In the genomic region with DNA sequence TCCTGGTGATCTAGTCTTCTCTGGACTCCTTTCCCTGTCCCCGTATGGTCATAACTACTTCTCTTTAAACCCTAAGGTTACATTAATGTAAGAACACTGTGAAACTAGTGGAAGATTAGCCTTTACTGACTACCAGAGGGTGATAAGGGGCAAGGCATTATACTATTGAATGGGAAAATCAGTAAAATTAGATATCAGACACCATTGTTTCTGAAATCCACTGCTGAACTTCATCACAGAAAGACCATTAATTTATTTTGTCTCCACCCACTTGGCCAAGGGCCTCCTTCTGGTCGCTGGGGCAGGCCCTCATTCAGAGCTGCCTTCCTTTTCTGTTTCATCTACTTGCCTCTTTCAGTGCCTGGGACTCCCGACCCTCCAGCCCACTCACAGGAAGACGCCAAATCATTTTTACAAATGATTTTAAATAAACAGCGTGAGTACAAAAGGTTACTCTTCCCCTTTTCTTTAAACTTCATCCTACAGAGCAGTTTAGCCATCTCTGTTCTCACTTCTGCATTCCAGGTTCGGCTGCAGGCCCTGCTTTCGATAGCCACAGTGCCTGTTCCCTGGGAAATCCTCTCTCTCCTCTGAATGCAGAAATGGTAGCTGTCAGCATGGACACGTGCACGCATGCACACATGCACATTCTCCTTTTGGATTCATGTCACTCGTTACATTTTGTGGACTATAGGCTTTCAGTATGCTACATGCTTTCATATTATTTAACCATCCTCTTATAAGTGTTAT, we compare ENCODE assay signal across 12 cellular contexts.
A peak's percentile ranks its signal among the peaks of the same experiment; 100 is the strongest.
DNase-seq lines count a peak whose midpoint lies in the region; ATAC-seq lines count a peak whose summit lies in the region.
"Had no signal": no experiment of that assay in that cellular context is flagged by ENCODE, and none has a peak within 500 bp of the region (broad histone marks: within the 10 kb centered on the region; RNA-seq: fewer than 3 reads in every experiment).

No MANE protein-coding gene starts in this region.

- peak overlapping the region; percentile 75 for H3K27ac Mint-ChIP-seq in stimulated activated memory B cell treated with anti-CD40 and anti-IgM and Interleukin-4, amounts not matched to agents 10 μg/mL and 1 μg/mL and 100 μg/mL, for 72 hours
- H3K27ac Mint-ChIP-seq: activated CD8-positive, alpha-beta T cell treated with anti-CD3 and anti-CD28 coated beads for 36 hours had no signal

- ATAC-seq in GM19023 (IDR thresholded peaks at IDR 0.05; ENCODE audit: unreplicated experiment) (peak; percentile 55), HG02973 (IDR thresholded peaks at IDR 0.05; ENCODE audit: unreplicated experiment) (peak; percentile 56)
- peak; percentile 81 for ATAC-seq in stimulated activated memory B cell treated with anti-CD40 and anti-IgM and Interleukin-4, amounts not matched to agents 10 μg/mL and 1 μg/mL and 100 μg/mL, for 72 hours
- ATAC-seq: activated CD8-positive, alpha-beta T cell treated with anti-CD3 and anti-CD28 coated beads for 36 hours; Right ventricle myocardium inferior; stimulated activated naive CD8-positive, alpha-beta T cell treated with anti-CD3 and anti-CD28 coated beads, Interleukin-15, Interleukin-2, amounts not matched to agents 100 U/mL and 50 U/mL, for 24 hours had no signal

- peak overlapping the region; percentile 21 for H3K4me3 Mint-ChIP-seq in stimulated activated memory B cell treated with anti-CD40 and anti-IgM and Interleukin-4, amounts not matched to agents 10 μg/mL and 1 μg/mL and 100 μg/mL, for 72 hours
- H3K4me3 Mint-ChIP-seq: activated CD8-positive, alpha-beta T cell treated with anti-CD3 and anti-CD28 coated beads for 36 hours had no signal

- H3K36me3 Mint-ChIP-seq in stimulated activated memory B cell treated with anti-CD40 and anti-IgM and Interleukin-4, amounts not matched to agents 10 μg/mL and 1 μg/mL and 100 μg/mL, for 72 hours = no peaks in the 10 kb centered on the region

- no peaks in the 10 kb centered on the region for H3K9me3 Mint-ChIP-seq in stimulated activated memory B cell treated with anti-CD40 and anti-IgM and Interleukin-4, amounts not matched to agents 10 μg/mL and 1 μg/mL and 100 μg/mL, for 72 hours
- H3K9me3 Mint-ChIP-seq: activated CD8-positive, alpha-beta T cell treated with anti-CD3 and anti-CD28 coated beads for 36 hours had no signal

- peaks cover 35% of the 10 kb centered on the region for H3K4me1 Mint-ChIP-seq in stimulated activated memory B cell treated with anti-CD40 and anti-IgM and Interleukin-4, amounts not matched to agents 10 μg/mL and 1 μg/mL and 100 μg/mL, for 72 hours

- H3K27me3 Mint-ChIP-seq in stimulated activated memory B cell treated with anti-CD40 and anti-IgM and Interleukin-4, amounts not matched to agents 10 μg/mL and 1 μg/mL and 100 μg/mL, for 72 hours = no peaks in the 10 kb centered on the region
- H3K27me3 Mint-ChIP-seq: activated CD8-positive, alpha-beta T cell treated with anti-CD3 and anti-CD28 coated beads for 36 hours had no signal

- DNase-seq in RPMI8226 = peak; percentile 69
- no peak for DNase-seq in stimulated activated CD4-positive, alpha-beta T cell treated with anti-CD3 and anti-CD28 coated beads, Interleukin-4, amount 100 ng/mL, for 24 hours
- no peak for DNase-seq in cortex of kidney (lab: John Stamatoyannopoulos, UW)
- DNase-seq in iPS-NIHi7 (ENCODE audit: extremely low spot score) = no peak
- DNase-seq: activated CD8-positive, alpha-beta T cell treated with anti-CD3 and anti-CD28 coated beads for 36 hours; Kasumi-1; mesendoderm; stimulated activated naive CD8-positive, alpha-beta T cell treated with anti-CD3 and anti-CD28 coated beads, Interleukin-15, Interleukin-2, amounts not matched to agents 100 U/mL and 50 U/mL, for 24 hours had no signal
